Comparison of ENCODE assay signal across 1 cellular context in genomic region chr13:36819064-36819810, GRCh38.
A peak's percentile ranks its signal among the peaks of the same experiment; 100 is the strongest.
TF ChIP-seq lines count a peak whose summit lies in the region.

Gene RFXAP, plus strand, starts transcription at chr13:36819222. Its CDS starts 136 bp downstream, at chr13:36819358.

TF ChIP-seq in HepG2, 621 proteins besides CTCF, POLR2A, EP300 and RAD21 (continued from another document and continues in another):
- TF ChIP-seq GMEB2 (CRISPR knock-in tag; IDR thresholded peaks at IDR 0.05; ENCODE audit: low read depth): peak; percentile 73
- TF ChIP-seq U2AF1 (optimal IDR thresholded peaks at IDR 0.05; ENCODE audit: low read depth, low read length): no peak
- TF ChIP-seq ATF1 (CRISPR knock-in tag; IDR thresholded peaks at IDR 0.05): no peak
- no peak for TF ChIP-seq CENPBD1 (CRISPR knock-in tag; IDR thresholded peaks at IDR 0.05; ENCODE audit: borderline replicate concordance, low read depth)
- no peak for TF ChIP-seq BORCS8-MEF2B (CRISPR knock-in tag; IDR thresholded peaks at IDR 0.05)
- no peak for TF ChIP-seq ZNF572 (CRISPR knock-in tag; IDR thresholded peaks at IDR 0.05)
- TF ChIP-seq CREBL2 (CRISPR knock-in tag; IDR thresholded peaks at IDR 0.05; ENCODE audit: borderline replicate concordance): no peak
- TF ChIP-seq SKIL (CRISPR knock-in tag; IDR thresholded peaks at IDR 0.05; ENCODE audit: borderline replicate concordance): no peak
- TF ChIP-seq FOXK2 (IDR thresholded peaks at IDR 0.05): no peak; the same call in 1 of the 2 replicates
- TF ChIP-seq ZSCAN30 (CRISPR knock-in tag; IDR thresholded peaks at IDR 0.05): no peak
- TF ChIP-seq ZNF550 (CRISPR knock-in tag; IDR thresholded peaks at IDR 0.05; ENCODE audit: borderline replicate concordance): no peak
- TF ChIP-seq E2F2 (CRISPR knock-in tag; IDR thresholded peaks at IDR 0.05; ENCODE audit: borderline replicate concordance): no peak
- TF ChIP-seq TP53 (CRISPR knock-in tag; conservative IDR thresholded peaks at IDR 0.05): no peak
- no peak for TF ChIP-seq RXRA (CRISPR knock-in tag; IDR thresholded peaks at IDR 0.05)
- TF ChIP-seq GZF1 (CRISPR knock-in tag; IDR thresholded peaks at IDR 0.05): no peak
- TF ChIP-seq ZNF672 (CRISPR knock-in tag; IDR thresholded peaks at IDR 0.05): no peak
- TF ChIP-seq HNRNPH1 (optimal IDR thresholded peaks at IDR 0.05; ENCODE audit: low read depth, low read length): no peak
- no peak for TF ChIP-seq RFXANK (CRISPR knock-in tag; IDR thresholded peaks at IDR 0.05)
- no peak for TF ChIP-seq ZNF10 (CRISPR knock-in tag; IDR thresholded peaks at IDR 0.05; ENCODE audit: borderline replicate concordance, low read depth)
- TF ChIP-seq SMARCC2 (IDR thresholded peaks at IDR 0.05): no peak
- TF ChIP-seq NFIC (IDR thresholded peaks at IDR 0.05; ENCODE audit: low read length): no peak
- TF ChIP-seq ZNF639 (CRISPR knock-in tag; conservative IDR thresholded peaks at IDR 0.05): no peak
- no peak for TF ChIP-seq HNF1A (IDR thresholded peaks at IDR 0.05; ENCODE audit: low read depth)
- no peak; the same call in 1 of the 2 replicates for TF ChIP-seq HNF1A (CRISPR knock-in tag; IDR thresholded peaks at IDR 0.05; ENCODE audit: borderline replicate concordance)
- no peak for TF ChIP-seq ZHX2 (IDR thresholded peaks at IDR 0.05; ENCODE audit: low read depth)
- TF ChIP-seq ZHX2 (CRISPR knock-in tag; IDR thresholded peaks at IDR 0.05; ENCODE audit: borderline replicate concordance): no peak
- no peak for TF ChIP-seq TEF (CRISPR knock-in tag; IDR thresholded peaks at IDR 0.05)
- TF ChIP-seq ZNF569 (CRISPR knock-in tag; IDR thresholded peaks at IDR 0.05; ENCODE audit: borderline replicate concordance): no peak
- TF ChIP-seq ZNF605 (CRISPR knock-in tag; IDR thresholded peaks at IDR 0.05): 0 out of 2 replicates have a peak, but pooled peaks have one; percentile 21
- TF ChIP-seq ZNF24 (IDR thresholded peaks at IDR 0.05): no peak
- no peak for TF ChIP-seq RARG (CRISPR knock-in tag; IDR thresholded peaks at IDR 0.05; ENCODE audit: low read depth)
- TF ChIP-seq ZNF775 (CRISPR knock-in tag; IDR thresholded peaks at IDR 0.05; ENCODE audit: borderline replicate concordance): no peak
- TF ChIP-seq RAD51 (IDR thresholded peaks at IDR 0.05; ENCODE audit: borderline replicate concordance): no peak
- TF ChIP-seq TRIM22 (IDR thresholded peaks at IDR 0.05): no peak
- TF ChIP-seq HHEX (CRISPR knock-in tag; IDR thresholded peaks at IDR 0.05): no peak
- no peak for TF ChIP-seq GTF2F1 (IDR thresholded peaks at IDR 0.05; ENCODE audit: low read length)
- TF ChIP-seq ZFY (CRISPR knock-in tag; IDR thresholded peaks at IDR 0.05): peak; percentile 94
